In the genomic region with DNA sequence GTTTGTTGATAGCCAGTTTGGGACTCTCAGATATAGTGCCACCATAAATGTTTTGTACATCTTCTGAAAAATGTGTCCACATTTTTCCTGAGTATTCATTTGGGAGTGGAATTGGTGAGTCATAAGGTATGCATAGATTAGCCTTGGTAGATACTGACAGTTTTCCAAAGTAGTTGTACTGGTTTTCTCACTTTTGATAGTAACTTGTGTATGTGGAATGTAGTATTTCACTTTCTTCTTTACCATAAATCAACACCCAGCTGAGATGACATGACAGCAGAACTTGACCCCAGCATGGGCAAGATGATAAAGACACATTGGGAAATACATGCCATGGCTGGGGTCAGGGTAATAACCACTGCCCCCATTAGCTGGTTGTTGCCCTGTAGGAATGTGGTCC, we compare ENCODE assay signal across 1 cellular context.
TF ChIP-seq lines count a peak whose summit lies in the region.

No MANE protein-coding gene starts in this region.

TF ChIP-seq in HepG2, 621 proteins besides CTCF, POLR2A, EP300 and RAD21 (continued from another document):
- TF ChIP-seq ZNF484 (CRISPR knock-in tag; IDR thresholded peaks at IDR 0.05; ENCODE audit: borderline replicate concordance, low read depth), result no peak
- TF ChIP-seq ZBTB26 (CRISPR knock-in tag; IDR thresholded peaks at IDR 0.05; ENCODE audit: borderline replicate concordance), result no peak
- no peak for TF ChIP-seq TAF15 (IDR thresholded peaks at IDR 0.05; ENCODE audit: low read depth, low read length, poor library complexity, severe bottlenecking)
- no peak for TF ChIP-seq ZNF678 (CRISPR knock-in tag; IDR thresholded peaks at IDR 0.05)
- TF ChIP-seq TMF1 (CRISPR knock-in tag; IDR thresholded peaks at IDR 0.05; ENCODE audit: low read depth), result no peak
- TF ChIP-seq, protein P1, sequence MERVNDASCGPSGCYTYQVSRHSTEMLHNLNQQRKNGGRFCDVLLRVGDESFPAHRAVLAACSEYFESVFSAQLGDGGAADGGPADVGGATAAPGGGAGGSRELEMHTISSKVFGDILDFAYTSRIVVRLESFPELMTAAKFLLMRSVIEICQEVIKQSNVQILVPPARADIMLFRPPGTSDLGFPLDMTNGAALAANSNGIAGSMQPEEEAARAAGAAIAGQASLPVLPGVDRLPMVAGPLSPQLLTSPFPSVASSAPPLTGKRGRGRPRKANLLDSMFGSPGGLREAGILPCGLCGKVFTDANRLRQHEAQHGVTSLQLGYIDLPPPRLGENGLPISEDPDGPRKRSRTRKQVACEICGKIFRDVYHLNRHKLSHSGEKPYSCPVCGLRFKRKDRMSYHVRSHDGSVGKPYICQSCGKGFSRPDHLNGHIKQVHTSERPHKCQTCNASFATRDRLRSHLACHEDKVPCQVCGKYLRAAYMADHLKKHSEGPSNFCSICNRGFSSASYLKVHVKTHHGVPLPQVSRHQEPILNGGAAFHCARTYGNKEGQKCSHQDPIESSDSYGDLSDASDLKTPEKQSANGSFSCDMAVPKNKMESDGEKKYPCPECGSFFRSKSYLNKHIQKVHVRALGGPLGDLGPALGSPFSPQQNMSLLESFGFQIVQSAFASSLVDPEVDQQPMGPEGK (CRISPR knock-in tag; IDR thresholded peaks at IDR 0.05), result no peak
TF ChIP-seq in HepG2: peak in this region for 0.
